30 cellular contexts compared by ENCODE assay signal in the genomic region with DNA sequence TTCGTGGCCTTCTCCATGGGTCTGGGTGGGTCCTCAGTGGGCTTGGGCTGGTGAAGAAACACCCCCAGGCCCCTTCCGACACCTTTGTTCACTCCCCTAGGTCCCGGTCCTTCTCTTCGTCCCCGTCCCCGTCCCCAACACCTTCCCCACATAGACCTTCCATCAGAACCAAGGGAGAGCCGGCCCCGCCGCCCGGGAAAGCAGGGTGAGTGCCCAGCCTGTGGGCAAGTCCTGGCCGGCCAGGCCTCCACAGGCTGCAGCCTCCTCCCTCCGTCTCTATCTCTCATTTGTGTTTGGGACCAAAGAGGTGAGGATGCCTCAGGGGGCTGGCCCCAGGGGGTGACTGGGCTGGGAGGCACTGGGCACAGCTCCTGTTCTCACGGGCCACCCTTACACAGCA. TPM values are rescaled to one million over a fixed set of nuclear protein-coding genes. Genes with fewer than 3 reads are reported as not detected.
"Had no signal": no experiment of that assay in that cellular context is flagged by ENCODE, and none has a peak within 500 bp of the region (broad histone marks: within the 10 kb centered on the region; RNA-seq: fewer than 3 reads in every experiment).

No MANE protein-coding gene starts in this region.

- H3K36me3 ChIP-seq: neural progenitor cell had no signal

- H3K4me2 ChIP-seq: neural progenitor cell, smooth muscle cell had no signal

- ATAC-seq: heart right ventricle; left ventricle myocardium superior; natural killer cell; sciatic nerve; stimulated activated naive CD8-positive, alpha-beta T cell treated with anti-CD3 and anti-CD28 coated beads, Interleukin-15, Interleukin-2, amounts not matched to agents 100 U/mL and 50 U/mL, for 24 hours had no signal

- H3K4me3 ChIP-seq: coronary artery, esophagus squamous epithelium, heart right ventricle, lung, neural progenitor cell, prostate gland, right atrium auricular region, smooth muscle cell, testis, tibial artery had no signal

- H3K36me3 Mint-ChIP-seq: natural killer cell, type B pancreatic cell had no signal

- DNase-seq: dermis blood vessel endothelial cell; effector memory CD4-positive, alpha-beta T cell; erythroblast; esophagus squamous epithelium; foreskin melanocyte; glutamatergic neuron; heart right ventricle; hippocampal formation; left ventricle myocardium superior; natural killer cell; stimulated activated CD4-positive, alpha-beta T cell treated with anti-CD3 and anti-CD28 coated beads, Interleukin-12 subunit alpha, Interleukin-12 subunit beta, amount 100 ng/mL, for 4 hours; stimulated activated CD4-positive, alpha-beta T cell treated with anti-CD3 and anti-CD28 coated beads, Interleukin-1b, Interleukin-23, amount 100 ng/mL, for 48 hours; stimulated activated CD4-positive, alpha-beta T cell treated with anti-CD3 and anti-CD28 coated beads, Interleukin-4, amount 100 ng/mL, for 1 hour; stimulated activated CD8-positive, alpha-beta memory T cell treated with anti-CD3 and anti-CD28 coated beads, Interleukin-4, amount 100 ng/mL, for 48 hours; stimulated activated naive CD8-positive, alpha-beta T cell treated with anti-CD3 and anti-CD28 coated beads, Interleukin-15, Interleukin-2, amounts not matched to agents 100 U/mL and 50 U/mL, for 24 hours; substantia nigra; testis; tibial artery had no signal

- H3K27ac Mint-ChIP-seq: memory B cell, neural progenitor cell, type B pancreatic cell had no signal

- H3K9me3 Mint-ChIP-seq: memory B cell, natural killer cell, neural progenitor cell, type B pancreatic cell had no signal

- H3K9me3 ChIP-seq: esophagus squamous epithelium, heart right ventricle, prostate gland, right atrium auricular region, testis, tibial artery had no signal

- H3K4me3 Mint-ChIP-seq: memory B cell, natural killer cell, type B pancreatic cell had no signal

- H3K27me3 Mint-ChIP-seq: memory B cell, type B pancreatic cell had no signal

- H3K27ac ChIP-seq: coronary artery, esophagus squamous epithelium, heart right ventricle, neural progenitor cell, prostate gland, right atrium auricular region, testis, tibial artery had no signal

- H2AFZ ChIP-seq: neural progenitor cell had no signal

- H3K4me1 ChIP-seq: esophagus squamous epithelium, neural progenitor cell, prostate gland, testis, tibial artery had no signal

- H3K27me3 ChIP-seq: esophagus squamous epithelium, heart right ventricle, neural progenitor cell, right atrium auricular region, testis, tibial artery had no signal

RNA-seq across cellular contexts. Expression of gene IL17C, which starts 14.5 kb away (rescaled TPM):
- total RNA-seq: dermis blood vessel endothelial cell, heart right ventricle, left ventricle myocardium superior, lung, osteocyte, right atrium auricular region, sciatic nerve, smooth muscle cell, urinary bladder had no signal
- polyA plus RNA-seq: heart right ventricle, keratinocyte, smooth muscle cell had no signal
